ENCODE assay signal across 9 cellular contexts in genomic region chr15:36407647-36408046, GRCh38.
DNase-seq lines count a peak whose midpoint lies in the region; ATAC-seq and TF ChIP-seq lines count a peak whose summit lies in the region.
"Had no signal": no experiment of that assay in that cellular context is flagged by ENCODE, and none has a peak within 500 bp of the region (broad histone marks: within the 10 kb centered on the region; RNA-seq: fewer than 3 reads in every experiment).

No MANE protein-coding gene starts in this region.

- H3K9me3 ChIP-seq in endodermal cell (ENCODE audit: control insufficient read depth, low read length) (peaks cover 6% of the 10 kb centered on the region), MG63 (no peaks in the 10 kb centered on the region)

- H3K4me3 ChIP-seq in endodermal cell (ENCODE audit: low read length) (no peak overlapping the region), MG63 (no peak overlapping the region)

- no peak overlapping the region for H3K9ac ChIP-seq in endodermal cell (ENCODE audit: extremely low read depth, low read length, poor library complexity, severe bottlenecking)

- peak overlapping the region; percentile 33 for H3K27ac ChIP-seq in endodermal cell (ENCODE audit: low read depth, low read length)

- H3K27me3 ChIP-seq in endodermal cell (ENCODE audit: control insufficient read depth, insufficient read depth, low read length, poor library complexity, severe bottlenecking) (no peaks in the 10 kb centered on the region), MG63 (no peaks in the 10 kb centered on the region)

- ATAC-seq in GM21515 (IDR thresholded peaks at IDR 0.05; ENCODE audit: unreplicated experiment) (no peak), GM18520 (IDR thresholded peaks at IDR 0.05; ENCODE audit: unreplicated experiment) (no peak)
- ATAC-seq: T-cell had no signal

- peaks cover 26% of the 10 kb centered on the region for H3K4me1 Mint-ChIP-seq in endodermal cell
- H3K4me1 Mint-ChIP-seq in nephron progenitor cell = peaks cover 61% of the 10 kb centered on the region
- H3K4me1 Mint-ChIP-seq: T-cell had no signal

- no peaks in the 10 kb centered on the region for H3K4me1 ChIP-seq in endodermal cell (ENCODE audit: control insufficient read depth, insufficient read depth, low read length)

- DNase-seq in GM04504 (ENCODE audit: low read depth) (peak; percentile 48), NCI-H446 (lab: John Stamatoyannopoulos, UW) (peak; percentile 8 to 73), endodermal cell (no peak), nephron progenitor cell (no peak), MG63 (no peak)
- DNase-seq in stimulated activated CD4-positive, alpha-beta T cell treated with anti-CD3 and anti-CD28 coated beads, Interleukin-1b, Interleukin-23, amount 100 ng/mL, for 48 hours = no peak
- DNase-seq: T-cell had no signal

- WGBS in endodermal cell (ENCODE audit: insufficient coverage in 1 of 2, insufficient read length in 1 of 2), 2 experiments = 41 to 55% methylated on average over 3 to 4 of the region's 4 CpGs

- H3K9me3 Mint-ChIP-seq in endodermal cell = peaks cover 6% of the 10 kb centered on the region
- peaks cover 7% of the 10 kb centered on the region for H3K9me3 Mint-ChIP-seq in nephron progenitor cell

- no peaks in the 10 kb centered on the region for H3K36me3 ChIP-seq in endodermal cell (ENCODE audit: control insufficient read depth, insufficient read depth, low read length)
- no peaks in the 10 kb centered on the region for H3K36me3 ChIP-seq in MG63

- H3K4me3 Mint-ChIP-seq in endodermal cell (no peak overlapping the region), nephron progenitor cell (no peak overlapping the region)
- H3K4me3 Mint-ChIP-seq: T-cell had no signal

- TF ChIP-seq CTCF in endodermal cell (conservative IDR thresholded peaks at IDR 0.05) (no peak), nephron progenitor cell (IDR thresholded peaks at IDR 0.05) (no peak)

- H3K36me3 Mint-ChIP-seq in endodermal cell (ENCODE audit: low read depth) = no peaks in the 10 kb centered on the region
- H3K36me3 Mint-ChIP-seq in nephron progenitor cell (ENCODE audit: low read depth) = peaks cover 4% of the 10 kb centered on the region
- H3K36me3 Mint-ChIP-seq: T-cell had no signal

- H3K27me3 Mint-ChIP-seq in endodermal cell (ENCODE audit: insufficient read depth) = no peaks in the 10 kb centered on the region
- H3K27me3 Mint-ChIP-seq in nephron progenitor cell (ENCODE audit: low read depth, poor library complexity) = no peaks in the 10 kb centered on the region

- H3K27ac Mint-ChIP-seq in endodermal cell (no peak overlapping the region), nephron progenitor cell (peak overlapping the region; percentile 88)
- H3K27ac Mint-ChIP-seq: T-cell had no signal

Comparison
In these comparisons a context has a peak if more than half of its experiments do, and no peak if none do; other contexts are left out.
1. DNase-seq: peak in GM04504 (single experiment) and NCI-H446 (2 of 2); none in endodermal cell (single experiment), nephron progenitor cell (single experiment), stimulated activated CD4-positive, alpha-beta T cell treated with anti-CD3 and anti-CD28 coated beads, Interleukin-1b, Interleukin-23, amount 100 ng/mL, for 48 hours (single experiment) and MG63 (single experiment).